Comparison of ENCODE assay signal across 29 cellular contexts in genomic region chr4:100872811-100873210, GRCh38.
DNase-seq lines count a peak whose midpoint lies in the region; FAIRE-seq and TF ChIP-seq lines count a peak whose summit lies in the region.
"Had no signal": no experiment of that assay in that cellular context is flagged by ENCODE, and none has a peak within 500 bp of the region (broad histone marks: within the 10 kb centered on the region; RNA-seq: fewer than 3 reads in every experiment).

No MANE protein-coding gene starts in this region.

- H4K20me1 ChIP-seq in astrocyte (ENCODE audit: insufficient read depth, low read length) = no peaks in the 10 kb centered on the region

- H3K4me1 Mint-ChIP-seq in astrocyte (ENCODE audit: low read depth, unreplicated experiment) = peaks cover 18% of the 10 kb centered on the region
- H3K4me1 Mint-ChIP-seq: activated CD8-positive, alpha-beta memory T cell treated with anti-CD3 and anti-CD28 coated beads, Interleukin-2, amount 10 ng/mL, durations not matched to agents 7 days and 5 days; naive B cell; stimulated activated effector memory CD8-positive, alpha-beta T cell treated with anti-CD3 and anti-CD28 coated beads, Interleukin-12 subunit alpha, Interleukin-12 subunit beta, amount 100 ng/mL, for 72 hours; T-helper 17 cell had no signal

- H3K9ac ChIP-seq in astrocyte (ENCODE audit: low read length) = no peak overlapping the region

- H3K4me1 ChIP-seq in astrocyte (ENCODE audit: insufficient read depth, low read length) = no peaks in the 10 kb centered on the region
- H3K4me1 ChIP-seq: left ventricle myocardium inferior, psoas muscle, transverse colon had no signal

- H3K27me3 Mint-ChIP-seq in astrocyte (ENCODE audit: low read depth, unreplicated experiment) = no peaks in the 10 kb centered on the region
- H3K27me3 Mint-ChIP-seq: activated CD8-positive, alpha-beta memory T cell treated with anti-CD3 and anti-CD28 coated beads, Interleukin-2, amount 10 ng/mL, durations not matched to agents 7 days and 5 days had no signal

- H3K36me3 Mint-ChIP-seq in astrocyte (ENCODE audit: low read depth, unreplicated experiment) = no peaks in the 10 kb centered on the region
- H3K36me3 Mint-ChIP-seq: naive B cell; stimulated activated effector memory CD8-positive, alpha-beta T cell treated with anti-CD3 and anti-CD28 coated beads, Interleukin-12 subunit alpha, Interleukin-12 subunit beta, amount 100 ng/mL, for 72 hours had no signal

- H2AFZ ChIP-seq in astrocyte (ENCODE audit: low read depth, low read length) = no peak overlapping the region

- peak; percentile 17 for DNase-seq in HS-27A (ENCODE audit: low read depth)
- DNase-seq in astrocyte (ENCODE audit: low read depth) = peak; percentile 91
- peak; percentile 18 for DNase-seq in glomerular visceral epithelial cell (ENCODE audit: extremely low spot score)
- DNase-seq in urothelium cell line (ENCODE audit: low spot score) = peak; percentile 23
- no peak for DNase-seq in NCI-H82 treated with DMSO at 0.1 percent for 48 hours (lab: John Stamatoyannopoulos, UW; ENCODE audit: unreplicated experiment)
- DNase-seq in HK-2 (ENCODE audit: unreplicated experiment) = no peak
- no peak for DNase-seq in dedifferentiated amniotic fluid mesenchymal stem cell (ENCODE audit: extremely low spot score)
- DNase-seq: activated CD4-positive, alpha-beta T cell treated with anti-CD3 and anti-CD28 coated beads, Interleukin-2, amount 50 U/mL, for 4 hours; activated CD8-positive, alpha-beta memory T cell treated with anti-CD3 and anti-CD28 coated beads, Interleukin-2, amount 10 ng/mL, durations not matched to agents 7 days and 5 days; activated T-cell treated with anti-CD3 and anti-CD28 coated beads, Interleukin-2, amount 50 U/mL, for 48 hours; Calu3; DMS79; glutamatergic neuron; islet precursor cell; KBM-7; left ventricle myocardium inferior; MM.1S; naive B cell; NCI-H2029; NCI-H524 treated with DMSO at 0.1 percent for 48 hours; nucleus accumbens; psoas muscle; T-helper 17 cell; transverse colon had no signal

- H3K9me3 ChIP-seq in astrocyte (ENCODE audit: insufficient read depth, low read depth, low read length) = no peaks in the 10 kb centered on the region
- H3K9me3 ChIP-seq: left ventricle myocardium inferior, psoas muscle, transverse colon had no signal

- TF ChIP-seq CTCF in astrocyte (IDR thresholded peaks at IDR 0.05; ENCODE audit: insufficient read depth, low read depth, low read length) = no peak

- FAIRE-seq in astrocyte (lab: Jason Lieb, UNC) = peak; percentile 9
- FAIRE-seq in urothelium cell line (lab: Jason Lieb, UNC) = no peak
- FAIRE-seq: endothelial cell of umbilical vein, H1, TTC549 had no signal

- H3K4me3 ChIP-seq in astrocyte (ENCODE audit: insufficient read depth, low read depth, low read length) = no peak overlapping the region
- H3K4me3 ChIP-seq: left ventricle myocardium inferior, psoas muscle, transverse colon had no signal

- no peaks in the 10 kb centered on the region for H3K36me3 ChIP-seq in astrocyte (ENCODE audit: insufficient read depth, low read length)
- H3K36me3 ChIP-seq: left ventricle myocardium inferior, transverse colon had no signal

- H3K4me3 Mint-ChIP-seq in astrocyte (ENCODE audit: unreplicated experiment) = no peak overlapping the region
- H3K4me3 Mint-ChIP-seq: activated CD8-positive, alpha-beta memory T cell treated with anti-CD3 and anti-CD28 coated beads, Interleukin-2, amount 10 ng/mL, durations not matched to agents 7 days and 5 days; naive B cell; stimulated activated effector memory CD8-positive, alpha-beta T cell treated with anti-CD3 and anti-CD28 coated beads, Interleukin-12 subunit alpha, Interleukin-12 subunit beta, amount 100 ng/mL, for 72 hours; T-helper 17 cell had no signal

- H3K4me2 ChIP-seq in astrocyte (ENCODE audit: low read length) = peak overlapping the region; percentile 26

- no peak overlapping the region for H3K27ac ChIP-seq in astrocyte (ENCODE audit: low read depth, low read length)
- H3K27ac ChIP-seq: C4-2B, left ventricle myocardium inferior, psoas muscle, transverse colon had no signal

- H3K9me3 Mint-ChIP-seq in astrocyte (ENCODE audit: unreplicated experiment) = peaks cover 5% of the 10 kb centered on the region
- H3K9me3 Mint-ChIP-seq: naive B cell; stimulated activated effector memory CD8-positive, alpha-beta T cell treated with anti-CD3 and anti-CD28 coated beads, Interleukin-12 subunit alpha, Interleukin-12 subunit beta, amount 100 ng/mL, for 72 hours had no signal

- H3K27me3 ChIP-seq in astrocyte (ENCODE audit: insufficient read depth, low read length) = no peaks in the 10 kb centered on the region
- H3K27me3 ChIP-seq: transverse colon had no signal

- H3K27ac Mint-ChIP-seq in astrocyte (ENCODE audit: unreplicated experiment) = peak overlapping the region; percentile 23
- H3K27ac Mint-ChIP-seq: activated CD8-positive, alpha-beta memory T cell treated with anti-CD3 and anti-CD28 coated beads, Interleukin-2, amount 10 ng/mL, durations not matched to agents 7 days and 5 days; naive B cell; stimulated activated effector memory CD8-positive, alpha-beta T cell treated with anti-CD3 and anti-CD28 coated beads, Interleukin-12 subunit alpha, Interleukin-12 subunit beta, amount 100 ng/mL, for 72 hours; T-helper 17 cell had no signal

- H3K79me2 ChIP-seq in astrocyte (ENCODE audit: insufficient read depth, low read length) = no peaks in the 10 kb centered on the region

Comparison
In these comparisons a context has a peak if more than half of its experiments do, and no peak if none do; other contexts are left out.
1. DNase-seq: peak in HS-27A (single experiment), astrocyte (single experiment), glomerular visceral epithelial cell (single experiment) and urothelium cell line (single experiment); none in NCI-H82 treated with DMSO at 0.1 percent for 48 hours (single experiment), HK-2 (single experiment) and dedifferentiated amniotic fluid mesenchymal stem cell (single experiment).